Comparison of ENCODE assay signal across 8 cellular contexts in the genomic region with DNA sequence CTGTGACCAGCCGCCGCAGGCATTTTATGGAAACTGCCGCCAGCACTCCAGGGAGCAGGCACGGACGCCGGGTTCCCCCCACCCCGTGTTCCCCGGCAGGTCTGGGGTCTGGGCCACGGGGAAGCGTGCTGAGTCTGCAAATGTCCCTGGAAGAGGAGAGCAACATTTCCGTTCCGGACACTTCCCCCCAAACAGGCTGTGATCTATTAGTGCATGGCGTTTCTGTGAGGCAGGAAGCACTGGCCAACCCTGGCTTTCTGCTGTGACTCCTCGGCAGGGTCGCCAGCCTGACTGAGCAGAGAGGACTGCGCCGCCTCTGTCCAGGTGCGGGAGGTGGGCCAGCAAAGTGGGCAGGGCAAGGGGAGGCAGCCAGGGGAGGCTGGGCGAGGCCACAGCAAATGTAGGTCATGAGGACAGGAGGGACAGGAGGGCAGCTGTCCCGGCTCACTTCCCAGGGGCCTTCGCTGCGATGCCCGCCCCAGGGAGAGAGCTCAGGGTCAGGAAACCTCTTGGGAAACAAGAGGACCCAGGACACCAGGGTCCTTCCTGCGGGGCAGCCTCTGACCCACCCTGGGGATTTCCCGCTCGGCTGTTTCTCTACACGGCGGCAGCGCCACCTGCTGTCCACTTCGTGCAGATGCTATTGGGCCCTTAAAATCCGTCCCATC.
DNase-seq lines count a peak whose midpoint lies in the region; ATAC-seq lines count a peak whose summit lies in the region.

No MANE protein-coding gene starts in this region.

- no peaks in the 10 kb centered on the region for H3K36me3 ChIP-seq in mucosa of rectum (ENCODE audit: control insufficient read depth in 2 of 2, insufficient read depth in 2 of 2, low read length in 2 of 2)

- peak; percentile 19 for DNase-seq in NCI-H1436 (lab: John Stamatoyannopoulos, UW)
- no peak for DNase-seq in NCI-H1436 treated with DMSO at 0.1 percent for 48 hours (lab: John Stamatoyannopoulos, UW)
- DNase-seq in NCI-H1092 (lab: John Stamatoyannopoulos, UW): peak; percentile 34
- DNase-seq in activated CD4-positive, alpha-beta T cell treated with anti-CD3 and anti-CD28 coated beads, Interleukin-2, amount 50 U/mL, for 48 hours: peak; percentile 57 to 68
- DNase-seq in effector CD4-positive, alpha-beta T cell: peak; percentile 37
- peak; percentile 14 to 32 for DNase-seq in stimulated activated CD8-positive, alpha-beta memory T cell treated with anti-CD3 and anti-CD28 coated beads, Interleukin-7, amount 100 ng/mL, for 1 hour (ENCODE audit: low read depth in 2 of 2)

- no peak for ATAC-seq in HG03457 (IDR thresholded peaks at IDR 0.05; ENCODE audit: unreplicated experiment)

- H3K9ac ChIP-seq in mucosa of rectum (ENCODE audit: low read depth in 1 of 2, low read length in 2 of 2): no peak overlapping the region

- peak overlapping the region; percentile 23 to 48 for H3K27ac ChIP-seq in mucosa of rectum (ENCODE audit: low read depth in 2 of 2, low read length in 2 of 2)

- peak overlapping the region in 1 of 2 donors; percentile 45 for H3K4me3 ChIP-seq in mucosa of rectum (ENCODE audit: low read length in 2 of 2)

- no peaks in the 10 kb centered on the region for H3K9me3 ChIP-seq in mucosa of rectum (ENCODE audit: control insufficient read depth in 2 of 2, low read length in 2 of 2)

- H3K27me3 ChIP-seq in mucosa of rectum (ENCODE audit: control insufficient read depth in 2 of 2, insufficient read depth in 2 of 2, low read length in 2 of 2): peaks cover 8 to 16% of the 10 kb centered on the region in 2 donors

- H3K4me1 ChIP-seq in mucosa of rectum (ENCODE audit: control insufficient read depth in 2 of 2, insufficient read depth in 2 of 2, low read length in 2 of 2): peaks cover 3 to 5% of the 10 kb centered on the region in 2 donors
